Comparison of ENCODE assay signal across 6 cellular contexts in genomic region chr3:191727338-191727737, GRCh38.
"Had no signal": no experiment of that assay in that cellular context is flagged by ENCODE, and none has a peak within 500 bp of the region (broad histone marks: within the 10 kb centered on the region; RNA-seq: fewer than 3 reads in every experiment).

No MANE protein-coding gene starts in this region.

- H2AFZ ChIP-seq: GM23248 had no signal

- H3K27ac ChIP-seq: GM23248 had no signal

- H3K4me3 ChIP-seq: GM23248 had no signal

- DNase-seq: GM23248, GOT3, H9, HCEC 1CT, KBM-7 had no signal

- FAIRE-seq: HTR-8/SVneo had no signal

- H3K9ac ChIP-seq: GM23248 had no signal
